13 cellular contexts compared by ENCODE assay signal in the genomic region with DNA sequence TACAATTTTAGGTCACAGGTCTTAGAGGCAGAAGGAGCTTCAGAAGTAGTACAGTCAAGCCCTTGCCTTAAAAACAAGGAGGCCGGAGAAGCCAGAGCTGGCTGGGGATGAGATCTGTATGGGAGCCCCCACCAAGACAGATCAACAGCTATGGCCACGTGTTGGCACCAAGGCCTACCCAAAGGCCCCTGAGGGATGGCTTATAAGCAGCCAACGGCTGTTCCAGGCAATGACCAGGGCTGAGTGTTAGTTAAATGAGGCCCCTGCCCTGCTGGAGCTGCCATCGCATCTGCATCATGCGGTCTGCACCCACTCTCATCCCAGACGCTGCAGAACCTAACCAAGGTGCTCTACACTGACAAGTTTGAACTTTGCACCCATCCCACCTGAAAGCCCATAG. TPM values are rescaled to one million over a fixed set of nuclear protein-coding genes. Genes with fewer than 3 reads are reported as not detected.
A peak's percentile ranks its signal among the peaks of the same experiment; 100 is the strongest.
DNase-seq lines count a peak whose midpoint lies in the region; ATAC-seq and TF ChIP-seq lines count a peak whose summit lies in the region.
"Had no signal": no experiment of that assay in that cellular context is flagged by ENCODE, and none has a peak within 500 bp of the region (broad histone marks: within the 10 kb centered on the region; RNA-seq: fewer than 3 reads in every experiment).

No MANE protein-coding gene starts in this region.

- DNase-seq in left ventricle myocardium inferior (no peak), Right ventricle myocardium inferior (ENCODE audit: missing footprints) (no peak), chondrocyte (ENCODE audit: low spot score) (no peak), vagina (ENCODE audit: extremely low spot score in 2 of 2) (no peak), brain microvascular endothelial cell (no peak), NCI-H345 treated with DMSO at 0.1 percent for 48 hours (lab: John Stamatoyannopoulos, UW; ENCODE audit: unreplicated experiment) (no peak)
- DNase-seq: activated T-cell treated with anti-CD3 and anti-CD28 coated beads, Interleukin-2, amount 50 U/mL, for 72 hours; NCI-H2081; OCI-M1 had no signal

- ATAC-seq in Right ventricle myocardium inferior (no peak), HG03139 (IDR thresholded peaks at IDR 0.05; ENCODE audit: unreplicated experiment) (no peak)
- ATAC-seq: activated T-cell treated with anti-CD3 and anti-CD28 coated beads, Interleukin-2, amount 50 U/mL, for 72 hours; HCT116 had no signal

- in situ Hi-C loops in brain microvascular endothelial cell (cut with HindIII; ENCODE audit: low pct_ligation_motif_present, low sequenced_read_pairs), result no loop called here

- no peaks in the 10 kb centered on the region for H3K27me3 Mint-ChIP-seq in chondrocyte (ENCODE audit: low read depth)

- peaks cover 100% of the 10 kb centered on the region for H3K4me1 ChIP-seq in left ventricle myocardium inferior
- H3K4me1 ChIP-seq in neutrophil (ENCODE audit: control insufficient read depth in 1 of 2, insufficient read depth in 1 of 2, low read depth in 1 of 2, low read length in 1 of 2), result peaks cover 97 to 100% of the 10 kb centered on the region in 2 experiments
- H3K4me1 ChIP-seq in vagina, result peaks cover 89% of the 10 kb centered on the region

- peaks cover 77% of the 10 kb centered on the region for H3K4me1 Mint-ChIP-seq in chondrocyte (ENCODE audit: low read depth)

- no peaks in the 10 kb centered on the region for H3K9me3 Mint-ChIP-seq in chondrocyte (ENCODE audit: low read depth)
- H3K9me3 Mint-ChIP-seq: activated T-cell treated with anti-CD3 and anti-CD28 coated beads, Interleukin-2, amount 50 U/mL, for 72 hours had no signal

- TF ChIP-seq CTCF in left ventricle myocardium inferior (IDR thresholded peaks at IDR 0.05; ENCODE audit: borderline replicate concordance), result no peak
- no peak for TF ChIP-seq CTCF in chondrocyte (IDR thresholded peaks at IDR 0.05)
- no peak for TF ChIP-seq CTCF in neutrophil (IDR thresholded peaks at IDR 0.05)
- no peak for TF ChIP-seq CTCF in vagina (IDR thresholded peaks at IDR 0.05)
- no peak for TF ChIP-seq CTCF in brain microvascular endothelial cell (IDR thresholded peaks at IDR 0.05; ENCODE audit: low read depth, low read length, missing control alignments)

- H3K27me3 ChIP-seq in left ventricle myocardium inferior (ENCODE audit: low read depth) (no peaks in the 10 kb centered on the region), neutrophil (no peaks in the 10 kb centered on the region), vagina (no peaks in the 10 kb centered on the region), brain microvascular endothelial cell (replicated peaks) (no peaks in the 10 kb centered on the region)

- H3K27ac Mint-ChIP-seq in chondrocyte (ENCODE audit: unreplicated experiment), result peak overlapping the region; percentile 49
- H3K27ac Mint-ChIP-seq: activated T-cell treated with anti-CD3 and anti-CD28 coated beads, Interleukin-2, amount 50 U/mL, for 72 hours had no signal

- peaks cover 6% of the 10 kb centered on the region for H3K36me3 Mint-ChIP-seq in chondrocyte (ENCODE audit: low read depth)

- H3K9me3 ChIP-seq in left ventricle myocardium inferior (replicated peaks), result no peaks in the 10 kb centered on the region
- no peaks in the 10 kb centered on the region for H3K9me3 ChIP-seq in neutrophil
- no peaks in the 10 kb centered on the region for H3K9me3 ChIP-seq in vagina

- H3K4me3 ChIP-seq in left ventricle myocardium inferior (no peak overlapping the region), neutrophil (ENCODE audit: low read depth in 1 of 2, low read length in 1 of 2) (no peak overlapping the region), vagina (no peak overlapping the region), brain microvascular endothelial cell (ENCODE audit: low read depth, low read length) (no peak overlapping the region)

- peak overlapping the region; percentile 90 for H3K27ac ChIP-seq in left ventricle myocardium inferior (replicated peaks)
- peak overlapping the region; percentile 86 for H3K27ac ChIP-seq in neutrophil
- H3K27ac ChIP-seq in vagina, result peak overlapping the region; percentile 77
- no peak overlapping the region for H3K27ac ChIP-seq in brain microvascular endothelial cell

- H3K4me3 Mint-ChIP-seq in chondrocyte (ENCODE audit: unreplicated experiment), result no peak overlapping the region
- H3K4me3 Mint-ChIP-seq: activated T-cell treated with anti-CD3 and anti-CD28 coated beads, Interleukin-2, amount 50 U/mL, for 72 hours had no signal

- intact Hi-C loops in left ventricle myocardium inferior (cut with micrococcal nuclease) (no loop called here), Right ventricle myocardium inferior (cut with DNase I) (no loop called here), vagina (cut with DNase I) (no loop called here)

- TF ChIP-seq POLR2A in vagina (IDR thresholded peaks at IDR 0.05), result no peak

- H3K36me3 ChIP-seq in left ventricle myocardium inferior (peaks cover 6% of the 10 kb centered on the region), neutrophil (no peaks in the 10 kb centered on the region), vagina (peaks cover 0 to 13% of the 10 kb centered on the region in 2 donors), brain microvascular endothelial cell (replicated peaks) (peaks cover 5% of the 10 kb centered on the region)

RNA-seq across cellular contexts. Expression of a gene that starts 43.3 kb away (rescaled TPM):
- 31.0 TPM for total RNA-seq in left ventricle myocardium inferior
- total RNA-seq in Right ventricle myocardium inferior, result 26.3 TPM
- 21.8 to 23.3 TPM (median 22.3 TPM) in 3 replicates for total RNA-seq in chondrocyte
- 55.5 TPM for total RNA-seq in vagina

RNA-seq across cellular contexts. Expression of a gene that starts 46.2 kb away (rescaled TPM):
- total RNA-seq in left ventricle myocardium inferior (12.6 TPM), Right ventricle myocardium inferior (14.5 TPM), chondrocyte (15.9 to 18.1 TPM (median 16.5 TPM) in 3 replicates), vagina (227 TPM)

RNA-seq across cellular contexts. Expression of a gene that starts 55.7 kb away (rescaled TPM):
- total RNA-seq in left ventricle myocardium inferior (6.4 TPM), Right ventricle myocardium inferior (12.7 TPM), chondrocyte (2.4 to 6.3 TPM (median 3.1 TPM) in 3 replicates), vagina (13.0 TPM)
- total RNA-seq: activated T-cell treated with anti-CD3 and anti-CD28 coated beads, Interleukin-2, amount 50 U/mL, for 72 hours; glomerular endothelial cell had no signal

Comparison
In these comparisons a context has a peak if more than half of its experiments do, and no peak if none do; other contexts are left out.
1. RNA of a gene that starts 46.2 kb away (total RNA-seq): 227 TPM in vagina (single experiment); 15.9 to 18.1 TPM in chondrocyte, 14.5 TPM in Right ventricle myocardium inferior (single experiment) and 12.6 TPM in left ventricle myocardium inferior (single experiment); every median in the first group is over 10 times any median in the second.